ENCODE assay signal across 8 cellular contexts in genomic region chr3:8767667-8768363, GRCh38. TPM values are rescaled to one million over a fixed set of nuclear protein-coding genes. Genes with fewer than 3 reads are reported as not detected.
A peak's percentile ranks its signal among the peaks of the same experiment; 100 is the strongest.
DNase-seq lines count a peak whose midpoint lies in the region; ATAC-seq, FAIRE-seq and TF ChIP-seq lines count a peak whose summit lies in the region.

No MANE protein-coding gene starts in this region.

- H3K9ac ChIP-seq in mammary epithelial cell (ENCODE audit: insufficient read depth, low read length) = no peak overlapping the region

- H3K4me2 ChIP-seq in mammary epithelial cell (ENCODE audit: insufficient read depth, low read depth, low read length) = peak overlapping the region; percentile 83

- no peak for FAIRE-seq in GM12892 (lab: Jason Lieb, UNC)

- CTCF ChIA-PET in mammary epithelial cell (lab: Charles Lee; ENCODE audit: low non-redundant PET) = no interaction called here

- no peaks in the 10 kb centered on the region for H3K27me3 ChIP-seq in mammary epithelial cell (ENCODE audit: insufficient read depth, low read length)

- in situ Hi-C loops in mammary epithelial cell (cut with MboI; ENCODE audit: low sequenced_read_pairs in 2 of 2) = loop anchor here in 1 of 2 donors (25.0 kb wide), 1 partner anchor 544 kb away; no protein-coding TSS in a partner anchor

- H3K4me1 ChIP-seq in mammary epithelial cell (ENCODE audit: insufficient read depth, low read length) = peaks cover 22% of the 10 kb centered on the region

- H3K36me3 ChIP-seq in mammary epithelial cell (ENCODE audit: insufficient read depth, low read length) = no peaks in the 10 kb centered on the region

- intact Hi-C loops in mammary epithelial cell (cut with micrococcal nuclease) = loop anchor here (1.0 to 5.0 kb wide), 6 partner anchors 85 to 535 kb away; partner anchors contain the start of gene RAD18

- dilution Hi-C loops in mammary epithelial cell (cut with HindIII; ENCODE audit: low sequenced_read_pairs) = no loop called here

- peak; percentile 42 for DNase-seq in GM12892 (ENCODE audit: insufficient read length)
- DNase-seq in LNCaP clone FGC (ENCODE audit: low read depth) = no peak
- peak; percentile 71 for DNase-seq in mammary epithelial cell
- DNase-seq in middle frontal gyrus (ENCODE audit: extremely low spot score, low spot score) = peak; percentile 9
- no peak for DNase-seq in NOMO-1 (lab: John Stamatoyannopoulos, UW; ENCODE audit: unreplicated experiment in 2 of 2)
- DNase-seq in HuH-7 (ENCODE audit: low spot score) = no peak
- no peak for DNase-seq in stimulated activated CD4-positive, alpha-beta T cell treated with anti-CD3 and anti-CD28 coated beads, Interleukin-4, amount 100 ng/mL, for 24 hours

- ATAC-seq in GM21526 (IDR thresholded peaks at IDR 0.05; ENCODE audit: low FRiP score, unreplicated experiment) = peak; percentile 55

- H3K27ac ChIP-seq in mammary epithelial cell (ENCODE audit: insufficient read depth, low read depth, low read length) = no peak overlapping the region

- H3K9me3 ChIP-seq in mammary epithelial cell (replicated peaks; ENCODE audit: insufficient read depth, low read length) = no peaks in the 10 kb centered on the region

- no peak for TF ChIP-seq POLR2A in GM12892 (IDR thresholded peaks at IDR 0.05; ENCODE audit: low read depth, low read length)

- TF ChIP-seq CTCF in LNCaP clone FGC (IDR thresholded peaks at IDR 0.05; ENCODE audit: control insufficient read depth, extremely low read depth, insufficient read depth) (peak; percentile 66), mammary epithelial cell (conservative IDR thresholded peaks at IDR 0.05 in 1 of 2, IDR thresholded peaks at IDR 0.05 in 1 of 2; ENCODE audit: extremely low read depth in 1 of 2, insufficient read depth in 1 of 2, low read depth in 1 of 2, low read length in 2 of 2) (peak; percentile 45 to 60)

- no peaks in the 10 kb centered on the region for H3K79me2 ChIP-seq in mammary epithelial cell (ENCODE audit: insufficient read depth, low read length)

- H2AFZ ChIP-seq in mammary epithelial cell (ENCODE audit: low read depth, low read length) = peak overlapping the region; percentile 83

- H4K20me1 ChIP-seq in mammary epithelial cell (ENCODE audit: insufficient read depth, low read length) = no peaks in the 10 kb centered on the region

- BruUV-seq in mammary epithelial cell (replicated peaks; lab: Mats Ljungman, UMichigan) = no TSS peak

- WGBS in mammary epithelial cell (ENCODE audit: low coverage, missing lambda C conversion rate) = 8% methylated on average over 37 of the region's 74 CpGs

- H3K4me3 ChIP-seq in LNCaP clone FGC (ENCODE audit: low read depth, low read length) = no peak overlapping the region
- H3K4me3 ChIP-seq in mammary epithelial cell (replicated peaks in 1 of 3; ENCODE audit: insufficient read depth in 1 of 3, low read depth in 2 of 3, low read length in 3 of 3) = peak overlapping the region in 2 of 3 experiments; percentile 32 to 42

RNA-seq across cellular contexts. Expression of gene OXTR, which starts 1.6 kb away (rescaled TPM):
- 3.6 TPM for polyA plus RNA-seq in GM12892 (2012; ENCODE audit: missing spikeins)
- total RNA-seq in mammary epithelial cell = 1 to 10 TPM; 1.3 to 8.0 TPM
- 0.19 TPM for polyA plus RNA-seq in mammary epithelial cell
- not detected for polyA minus RNA-seq in mammary epithelial cell

RNA-seq across cellular contexts. Expression of gene CAV3, which starts 34.2 kb away (rescaled TPM):
- polyA plus RNA-seq in GM12892 (2012; ENCODE audit: missing spikeins) = not detected
- not detected for total RNA-seq in mammary epithelial cell
- not detected for polyA plus RNA-seq in mammary epithelial cell
- polyA minus RNA-seq in mammary epithelial cell = not detected

Comparison
In these comparisons a context has a peak if more than half of its experiments do, and no peak if none do; other contexts are left out.
1. DNase-seq: peak in GM12892 (single experiment), mammary epithelial cell (single experiment) and middle frontal gyrus (single experiment); none in LNCaP clone FGC (single experiment), NOMO-1 (0 of 2), HuH-7 (single experiment) and stimulated activated CD4-positive, alpha-beta T cell treated with anti-CD3 and anti-CD28 coated beads, Interleukin-4, amount 100 ng/mL, for 24 hours (single experiment).